25 cellular contexts compared by ENCODE assay signal in the genomic region with DNA sequence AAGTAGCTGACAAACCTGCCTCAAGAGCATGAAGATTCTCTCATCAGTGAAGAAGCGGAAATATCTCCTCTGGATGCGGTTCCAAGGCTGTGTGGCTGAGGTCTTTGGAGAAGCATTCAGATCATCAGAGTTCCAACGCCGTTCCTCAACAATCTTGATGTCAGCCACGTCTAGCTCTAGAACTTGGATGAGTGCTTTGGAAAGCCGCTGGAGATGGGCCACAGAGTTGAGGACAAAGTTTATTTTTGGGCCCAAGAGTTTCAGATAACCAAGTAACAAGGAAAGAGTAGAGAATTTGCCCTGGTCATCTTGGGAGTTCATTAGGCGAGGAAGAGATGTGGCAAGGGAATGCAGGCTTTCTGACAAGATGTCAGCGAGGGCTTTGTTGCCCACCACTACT.
"Had no signal": no experiment of that assay in that cellular context is flagged by ENCODE, and none has a peak within 500 bp of the region (broad histone marks: within the 10 kb centered on the region; RNA-seq: fewer than 3 reads in every experiment).

No MANE protein-coding gene starts in this region.

- H3K4me3 ChIP-seq: colonic mucosa, esophagus muscularis mucosa, heart right ventricle, left lung, lower lobe of right lung had no signal

- H3K4me1 Mint-ChIP-seq: endodermal cell had no signal

- H3K9me3 ChIP-seq: colonic mucosa, lower lobe of right lung had no signal

- H3K9me3 Mint-ChIP-seq: central memory CD8-positive, alpha-beta T cell; dendritic cell treated with granulocyte-macrophage colony-stimulating factor and Interleukin-4, amounts not matched to agents 40 ng/mL and 50 ng/mL, for 4 days; effector memory CD8-positive, alpha-beta T cell had no signal

- FAIRE-seq: endometrium, endothelial cell of umbilical vein, frontal cortex, islet of Langerhans, keratinocyte had no signal

- DNase-seq: cerebellar nuclear complex; colonic mucosa; cortex of kidney; effector CD8-positive, alpha-beta T cell; effector memory CD8-positive, alpha-beta T cell; endodermal cell; foreskin keratinocyte; glutamatergic neuron; head of caudate nucleus; heart right ventricle; hippocampal formation; left cardiac atrium; left lung; left ventricle myocardium superior; lower lobe of right lung; mesendoderm; midbrain had no signal

- ATAC-seq: effector memory CD8-positive, alpha-beta T cell; foreskin keratinocyte; heart right ventricle; left cardiac atrium; left lung; left ventricle myocardium superior; lower lobe of right lung had no signal

- H3K4me3 Mint-ChIP-seq: central memory CD8-positive, alpha-beta T cell; dendritic cell treated with granulocyte-macrophage colony-stimulating factor and Interleukin-4, amounts not matched to agents 40 ng/mL and 50 ng/mL, for 4 days; effector memory CD8-positive, alpha-beta T cell; endodermal cell had no signal

- H3K27me3 ChIP-seq: colonic mucosa, esophagus muscularis mucosa, foreskin keratinocyte, heart right ventricle, left lung had no signal

- H3K27ac Mint-ChIP-seq: dendritic cell treated with granulocyte-macrophage colony-stimulating factor and Interleukin-4, amounts not matched to agents 40 ng/mL and 50 ng/mL, for 4 days; effector memory CD8-positive, alpha-beta T cell; endodermal cell had no signal

- H3K4me1 ChIP-seq: colonic mucosa, foreskin keratinocyte, left lung, lower lobe of right lung had no signal

- H3K27ac ChIP-seq: colonic mucosa, esophagus muscularis mucosa, foreskin keratinocyte, heart right ventricle, left lung, lower lobe of right lung had no signal

- H3K27me3 Mint-ChIP-seq: central memory CD8-positive, alpha-beta T cell; dendritic cell treated with granulocyte-macrophage colony-stimulating factor and Interleukin-4, amounts not matched to agents 40 ng/mL and 50 ng/mL, for 4 days; effector memory CD8-positive, alpha-beta T cell had no signal
